Comparison of ENCODE assay signal across 8 cellular contexts in the genomic region with DNA sequence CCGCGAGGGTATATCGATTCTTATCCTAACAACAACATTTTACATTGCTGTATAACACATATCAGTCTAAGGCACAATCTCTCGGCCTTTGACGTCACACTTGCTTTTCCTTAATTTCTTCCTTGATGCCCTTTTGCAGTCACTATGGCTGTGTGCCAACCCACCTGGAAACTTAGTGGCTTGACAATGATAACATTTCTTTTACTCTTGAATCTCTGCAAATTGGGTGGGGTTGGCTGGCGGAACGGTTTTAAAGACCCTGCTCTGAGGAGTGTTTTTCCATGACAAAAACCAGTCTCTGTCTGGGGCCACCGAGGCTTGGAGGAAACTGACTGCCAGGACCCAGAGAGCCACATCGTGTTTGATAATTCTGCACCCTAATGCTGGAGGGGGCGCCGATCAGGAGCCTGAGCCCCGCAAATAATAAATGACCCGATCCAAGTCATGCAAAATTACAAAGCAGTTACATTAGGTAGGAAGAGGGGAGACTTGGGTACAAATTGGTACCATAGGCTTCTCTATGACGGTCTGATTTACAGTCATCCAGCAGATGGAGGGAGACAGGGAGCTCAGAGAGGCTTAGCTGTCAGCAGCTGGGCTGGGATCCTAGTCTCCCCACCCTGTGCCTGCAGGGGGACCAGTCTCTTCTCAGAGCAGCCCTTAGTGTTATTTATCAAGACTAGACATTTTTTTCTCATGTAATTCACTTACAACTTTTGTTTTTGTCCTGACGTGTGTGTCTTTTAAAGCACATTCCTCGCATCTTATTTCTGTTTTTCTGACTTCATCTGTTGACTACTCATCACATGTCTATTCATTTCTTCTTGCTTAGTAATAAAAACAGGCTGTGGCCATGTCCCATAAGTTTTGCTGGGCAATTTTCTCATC.
DNase-seq lines count a peak whose midpoint lies in the region; ATAC-seq and TF ChIP-seq lines count a peak whose summit lies in the region.

No MANE protein-coding gene starts in this region.

- DNase-seq in AG09319 (ENCODE audit: extremely low read depth, low read depth) (peak; percentile 57), HFFc6 (peak; percentile 94), astrocyte of the cerebellum (ENCODE audit: low read depth) (peak; percentile 26), lower leg skin (ENCODE audit: low spot score in 2 of 2) (peak; percentile 74 to 90), NCI-H2081 (lab: John Stamatoyannopoulos, UW) (no peak)

- TF ChIP-seq POLR2A in lower leg skin (IDR thresholded peaks at IDR 0.05) = no peak

- intact Hi-C loops in lower leg skin (cut with DNase I; ENCODE audit: low total_unique reads) = loop anchor here (5.0 kb wide), 1 partner anchor 45 kb away; no protein-coding TSS in a partner anchor

- H3K27ac Mint-ChIP-seq in HFFc6 = peak overlapping the region; percentile 85

- H3K27me3 Mint-ChIP-seq in HFFc6 (ENCODE audit: insufficient read depth) = no peaks in the 10 kb centered on the region; the same call in 1 of the 2 replicates

- H3K9me3 Mint-ChIP-seq in HFFc6 = no peaks in the 10 kb centered on the region

- H3K4me3 ChIP-seq in astrocyte of the cerebellum (ENCODE audit: low read depth, low read length) = no peak overlapping the region
- H3K4me3 ChIP-seq in lower leg skin (ENCODE audit: low read depth, poor library complexity, severe bottlenecking) = no peak overlapping the region

- H3K36me3 Mint-ChIP-seq in HFFc6 (ENCODE audit: low read depth) = no peaks in the 10 kb centered on the region

- 57 to 67% methylated on average over 16 of the region's 16 CpGs for WGBS in lower leg skin, 2 donors

- TF ChIP-seq CTCF in AG09319 (IDR thresholded peaks at IDR 0.05; ENCODE audit: low read depth, low read length) = peak; percentile 42
- peak; percentile 69 for TF ChIP-seq CTCF in HFFc6 (IDR thresholded peaks at IDR 0.05)
- peak; percentile 41 for TF ChIP-seq CTCF in astrocyte of the cerebellum (IDR thresholded peaks at IDR 0.05; ENCODE audit: low read depth, low read length, missing control alignments)
- no peak for TF ChIP-seq CTCF in lower leg skin (IDR thresholded peaks at IDR 0.05)

- peaks cover 42% of the 10 kb centered on the region for H3K4me1 Mint-ChIP-seq in HFFc6 (ENCODE audit: low read depth)

- peak overlapping the region; percentile 66 for H3K4me3 Mint-ChIP-seq in HFFc6

- in situ Hi-C loops in astrocyte of the cerebellum (cut with HindIII; ENCODE audit: low sequenced_read_pairs) = no loop called here

- ATAC-seq in HG03442 (IDR thresholded peaks at IDR 0.05; ENCODE audit: unreplicated experiment) = no peak
- ATAC-seq in activated CD4-positive, CD25-positive, alpha-beta regulatory T cell treated with anti-CD3 and anti-CD28 coated beads, Interleukin-2, amount 50 U/mL, for 24 hours = no peak
- no peak for ATAC-seq in GM21529 (IDR thresholded peaks at IDR 0.05; ENCODE audit: unreplicated experiment)

Comparison
In these comparisons a context has a peak if more than half of its experiments do, and no peak if none do; other contexts are left out.
1. DNase-seq: peak in AG09319 (single experiment), HFFc6 (single experiment), astrocyte of the cerebellum (single experiment) and lower leg skin (2 of 2); none in NCI-H2081 (0 of 2).
2. CTCF ChIP-seq: peak in AG09319 (single experiment), HFFc6 (single experiment) and astrocyte of the cerebellum (single experiment); none in lower leg skin (0 of 3).